In the genomic region with DNA sequence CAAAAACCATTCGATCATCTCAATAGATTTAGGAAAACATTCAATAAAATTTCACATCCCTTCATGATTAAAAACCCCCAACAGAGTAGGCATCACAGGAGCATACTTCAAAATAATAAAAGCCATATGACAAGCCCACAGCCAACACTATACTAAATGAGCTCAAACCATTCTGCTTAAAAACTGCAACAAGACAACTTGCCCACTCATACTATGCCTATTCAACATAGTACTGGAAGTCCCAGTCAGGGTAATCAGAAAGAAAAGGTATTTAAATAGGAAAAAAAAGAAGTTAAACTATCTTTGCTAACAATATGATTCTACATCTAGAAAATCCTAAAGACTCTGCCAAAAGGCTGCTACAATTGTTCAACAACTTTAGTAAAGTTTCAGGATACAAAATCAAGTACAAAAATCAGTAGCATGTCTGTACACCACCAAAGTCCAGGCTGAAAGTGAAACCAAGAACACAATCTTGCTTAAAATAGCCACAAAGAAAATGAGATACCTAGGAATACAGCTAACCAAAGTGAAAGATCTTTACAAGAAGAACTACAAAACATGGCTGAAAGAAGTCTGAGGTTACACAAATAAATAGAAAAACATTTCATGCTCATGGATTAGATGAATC, we compare ENCODE assay signal across 20 cellular contexts.
DNase-seq lines count a peak whose midpoint lies in the region; ATAC-seq lines count a peak whose summit lies in the region.
"Had no signal": no experiment of that assay in that cellular context is flagged by ENCODE, and none has a peak within 500 bp of the region (broad histone marks: within the 10 kb centered on the region; RNA-seq: fewer than 3 reads in every experiment).

No MANE protein-coding gene starts in this region.

- peak; percentile 35 for DNase-seq in myocyte (ENCODE audit: low read depth)
- no peak for DNase-seq in G401 (ENCODE audit: low spot score)
- DNase-seq in SW 1271 (lab: John Stamatoyannopoulos, UW) = no peak
- DNase-seq: activated CD4-positive, alpha-beta T cell treated with anti-CD3 and anti-CD28 coated beads for 48 hours; activated gamma-delta T cell; caudate nucleus; effector CD4-positive, alpha-beta T cell; left colon; NCI-H1694; NK-92 treated with Interleukin-12 subunit alpha and Interleukin-12 subunit beta, amount 100 ng/mL, for 24 hours; spleen; stimulated activated CD8-positive, alpha-beta memory T cell treated with anti-CD3 and anti-CD28 coated beads, Interleukin-4, amount 100 ng/mL, for 48 hours; substantia nigra had no signal

- ATAC-seq in GM19395 (IDR thresholded peaks at IDR 0.05; ENCODE audit: unreplicated experiment) = peak; percentile 86
- ATAC-seq in HG02610 (IDR thresholded peaks at IDR 0.05; ENCODE audit: unreplicated experiment) = peak; percentile 79
- ATAC-seq in HG03378 (IDR thresholded peaks at IDR 0.05; ENCODE audit: unreplicated experiment) = peak; percentile 84
- ATAC-seq in GM19328 (IDR thresholded peaks at IDR 0.05; ENCODE audit: unreplicated experiment) = no peak
- ATAC-seq: esophagus mucosa, GM23338, HepG2, left colon had no signal

- in situ Hi-C loops in G401 (cut with HindIII; ENCODE audit: low sequenced_read_pairs) = no loop called here
